Comparison of ENCODE assay signal across 28 cellular contexts in the genomic region with DNA sequence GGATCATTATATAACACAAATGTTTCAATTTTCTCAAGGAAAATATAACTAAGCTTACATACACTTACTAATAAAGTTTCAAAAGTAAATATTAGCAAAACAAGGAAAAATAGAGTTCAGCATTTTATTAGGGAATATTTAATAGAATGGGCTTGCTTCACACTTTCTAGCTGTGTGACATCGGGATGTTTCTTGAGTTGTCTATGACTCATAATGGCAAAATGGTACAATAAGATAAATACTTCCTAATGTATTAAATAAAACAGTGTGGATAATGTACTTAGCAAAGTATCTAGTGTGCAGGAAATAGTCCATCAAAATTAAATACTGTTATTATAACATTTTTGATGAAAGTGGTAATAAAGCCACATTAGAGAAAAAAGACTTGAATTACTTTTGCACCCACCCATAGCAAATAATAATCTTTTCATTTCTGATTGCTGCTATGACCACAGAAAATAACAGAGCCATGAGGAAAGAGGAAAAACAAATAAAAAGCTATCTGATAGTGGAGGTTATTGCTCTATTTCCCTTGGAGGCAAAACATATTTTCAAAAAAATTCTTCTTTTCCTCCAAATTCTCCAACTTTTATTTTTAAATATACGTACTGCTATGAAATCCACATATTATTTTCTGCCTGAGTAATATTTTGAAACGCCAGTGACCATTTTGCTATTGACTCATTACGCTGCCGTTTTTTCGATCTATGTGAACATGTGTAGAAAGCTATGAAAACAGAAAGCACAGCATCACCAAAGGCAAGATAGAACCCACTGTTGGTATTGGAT.
DNase-seq lines count a peak whose midpoint lies in the region; ATAC-seq, FAIRE-seq and TF ChIP-seq lines count a peak whose summit lies in the region.
"Had no signal": no experiment of that assay in that cellular context is flagged by ENCODE, and none has a peak within 500 bp of the region (broad histone marks: within the 10 kb centered on the region; RNA-seq: fewer than 3 reads in every experiment).

No MANE protein-coding gene starts in this region.

- H3K27ac Mint-ChIP-seq in activated T-cell treated with anti-CD3 and anti-CD28 coated beads, Interleukin-2, amount 50 U/mL, for 72 hours, result no peak overlapping the region
- H3K27ac Mint-ChIP-seq: CD8-positive, alpha-beta T cell; nephron progenitor cell; type B pancreatic cell had no signal

- dilution Hi-C loops in endothelial cell of umbilical vein (cut with MboI; ENCODE audit: extremely low pct_ligation_motif_present, low sequenced_read_pairs), result no loop called here

- H3K36me3 ChIP-seq in endothelial cell of umbilical vein (ENCODE audit: control insufficient read depth in 2 of 2, extremely low read depth in 1 of 2, insufficient read depth in 2 of 2, low read length in 2 of 2) (no peaks in the 10 kb centered on the region), prostate gland (no peaks in the 10 kb centered on the region), small intestine (ENCODE audit: control insufficient read depth in 2 of 2, insufficient read depth in 2 of 2, low read length in 2 of 2) (no peaks in the 10 kb centered on the region)
- H3K36me3 ChIP-seq: left ventricle myocardium inferior, right lobe of liver, stomach had no signal

- DNase-seq in A549 (ENCODE audit: low read depth in 1 of 2, low spot score in 1 of 2) (peak in 1 of 2 experiments; percentile 19), NCI-H748 (lab: John Stamatoyannopoulos, UW; ENCODE audit: unreplicated experiment) (peak; percentile 44), endothelial cell of umbilical vein (ENCODE audit: low read depth, low spot score) (no peak), prostate gland (ENCODE audit: low spot score) (no peak), small intestine (no peak), left lobe of liver (ENCODE audit: low spot score) (no peak)
- no peak for DNase-seq in activated T-cell treated with anti-CD3 and anti-CD28 coated beads, Interleukin-2, amount 50 U/mL, for 72 hours
- DNase-seq: activated CD4-positive, alpha-beta T cell treated with anti-CD3 and anti-CD28 coated beads, Interleukin-2, amount 50 U/mL, for 1 hour; activated naive CD4-positive, alpha-beta T cell treated with anti-CD3 and anti-CD28 coated beads, Interleukin-2, amount 50 U/mL, for 16 hours; amygdala; CD8-positive, alpha-beta T cell; dermis blood vessel endothelial cell; DMS 273 treated with DMSO at 0.1 percent for 48 hours; GOT3; head of caudate nucleus; Karpas-422; left ventricle myocardium inferior; NCI-H1092 treated with DMSO at 0.1 percent for 48 hours; NCI-H1930; NCI-H345; NCI-H82; nephron progenitor cell; right lobe of liver; stimulated activated CD8-positive, alpha-beta memory T cell treated with anti-CD3 and anti-CD28 coated beads, Interleukin-4, amount 100 ng/mL, for 48 hours; stomach; T-helper 9 cell had no signal

- H3K36me3 Mint-ChIP-seq in activated T-cell treated with anti-CD3 and anti-CD28 coated beads, Interleukin-2, amount 50 U/mL, for 72 hours (ENCODE audit: insufficient read depth in 2 of 2), result no peaks in the 10 kb centered on the region
- H3K36me3 Mint-ChIP-seq: CD8-positive, alpha-beta T cell; type B pancreatic cell had no signal

- FAIRE-seq in A549 (lab: Jason Lieb, UNC), result no peak
- no peak for FAIRE-seq in endothelial cell of umbilical vein (lab: Jason Lieb, UNC)
- FAIRE-seq in small intestine (lab: Jason Lieb, UNC), result no peak

- WGBS in A549 (ENCODE audit: missing lambda C conversion rate), result 6% methylated on average over 6 of the region's 6 CpGs
- 67% methylated on average over 6 of the region's 6 CpGs for WGBS in prostate gland
- 78 to 84% (median 81%) methylated on average over 6 of the region's 6 CpGs for WGBS in small intestine, 3 donors

- TF ChIP-seq EP300 in A549 (IDR thresholded peaks at IDR 0.05), result no peak

- peak overlapping the region; percentile 26 for H2AFZ ChIP-seq in endothelial cell of umbilical vein (ENCODE audit: low read depth, low read length)

- H3K79me2 ChIP-seq in endothelial cell of umbilical vein (ENCODE audit: control insufficient read depth, insufficient read depth, low read length), result no peaks in the 10 kb centered on the region

- no peak for TF ChIP-seq RAD21 in A549 (conservative IDR thresholded peaks at IDR 0.05 in 1 of 2, IDR thresholded peaks at IDR 0.05 in 1 of 2)

- H3K9me3 ChIP-seq in A549 (no peaks in the 10 kb centered on the region), endothelial cell of umbilical vein (replicated peaks; ENCODE audit: control insufficient read depth, insufficient read depth, low read length) (no peaks in the 10 kb centered on the region), prostate gland (no peaks in the 10 kb centered on the region), small intestine (ENCODE audit: control insufficient read depth, low read depth) (no peaks in the 10 kb centered on the region)
- H3K9me3 ChIP-seq: left ventricle myocardium inferior, right lobe of liver, stomach had no signal

- no peak for TF ChIP-seq POLR2A in A549 (IDR thresholded peaks at IDR 0.05; ENCODE audit: low read length)
- no peak for TF ChIP-seq POLR2A in endothelial cell of umbilical vein (IDR thresholded peaks at IDR 0.05; ENCODE audit: low read depth, low read length)
- TF ChIP-seq POLR2A in prostate gland (IDR thresholded peaks at IDR 0.05), result no peak

- TF ChIP-seq CTCF in A549 (IDR thresholded peaks at IDR 0.05), result no peak
- TF ChIP-seq CTCF in endothelial cell of umbilical vein (IDR thresholded peaks at IDR 0.05; ENCODE audit: extremely low read depth in 1 of 2, insufficient read depth in 1 of 2, low read depth in 1 of 2, low read length in 2 of 2), result no peak
- no peak for TF ChIP-seq CTCF in prostate gland (IDR thresholded peaks at IDR 0.05)

- peak overlapping the region; percentile 69 to 77 for H3K27ac ChIP-seq in A549
- no peak overlapping the region for H3K27ac ChIP-seq in endothelial cell of umbilical vein (ENCODE audit: insufficient read depth, low read depth, low read length)
- H3K27ac ChIP-seq in prostate gland, result peak overlapping the region; percentile 42 to 51
- H3K27ac ChIP-seq in small intestine (ENCODE audit: low read depth in 1 of 2, low read length in 1 of 2), result no peak overlapping the region
- H3K27ac ChIP-seq: left ventricle myocardium inferior, right lobe of liver, stomach had no signal

- no peaks in the 10 kb centered on the region for H3K27me3 ChIP-seq in endothelial cell of umbilical vein (ENCODE audit: control insufficient read depth in 2 of 2, insufficient read depth in 2 of 2, low read length in 2 of 2)
- H3K27me3 ChIP-seq in prostate gland (replicated peaks; ENCODE audit: insufficient read depth), result no peaks in the 10 kb centered on the region
- no peaks in the 10 kb centered on the region for H3K27me3 ChIP-seq in small intestine (ENCODE audit: control insufficient read depth in 2 of 2, insufficient read depth in 2 of 2, low read length in 2 of 2)
- H3K27me3 ChIP-seq: right lobe of liver, stomach had no signal

- H3K4me1 ChIP-seq in A549 (peaks cover 31% of the 10 kb centered on the region), endothelial cell of umbilical vein (ENCODE audit: control insufficient read depth, extremely low read depth, insufficient read depth, low read length) (peaks cover 11% of the 10 kb centered on the region), prostate gland (replicated peaks) (peaks cover 3% of the 10 kb centered on the region), small intestine (ENCODE audit: control insufficient read depth in 2 of 2, insufficient read depth in 1 of 2, low read depth in 1 of 2, low read length in 1 of 2) (peaks cover 6 to 9% of the 10 kb centered on the region in 2 donors)
- H3K4me1 ChIP-seq: right lobe of liver had no signal

- no peaks in the 10 kb centered on the region for H3K9me3 Mint-ChIP-seq in activated T-cell treated with anti-CD3 and anti-CD28 coated beads, Interleukin-2, amount 50 U/mL, for 72 hours
- H3K9me3 Mint-ChIP-seq: CD8-positive, alpha-beta T cell; nephron progenitor cell had no signal

- peak overlapping the region; percentile 89 for H3K4me2 ChIP-seq in A549
- peak overlapping the region; percentile 8 for H3K4me2 ChIP-seq in endothelial cell of umbilical vein (ENCODE audit: insufficient read depth, low read length)

- H3K4me3 Mint-ChIP-seq in activated T-cell treated with anti-CD3 and anti-CD28 coated beads, Interleukin-2, amount 50 U/mL, for 72 hours, result no peak overlapping the region
- H3K4me3 Mint-ChIP-seq: CD8-positive, alpha-beta T cell; nephron progenitor cell; type B pancreatic cell had no signal

- H3K9ac ChIP-seq in endothelial cell of umbilical vein (replicated peaks; ENCODE audit: extremely low read depth, insufficient read depth, low read length), result no peak overlapping the region

- H3K4me1 Mint-ChIP-seq in activated T-cell treated with anti-CD3 and anti-CD28 coated beads, Interleukin-2, amount 50 U/mL, for 72 hours (ENCODE audit: low read depth), result peaks cover 20% of the 10 kb centered on the region

- BruUV-seq in endothelial cell of umbilical vein (replicated peaks; lab: Mats Ljungman, UMichigan), result no TSS peak

- peak overlapping the region; percentile 40 for H3K4me3 ChIP-seq in A549
- H3K4me3 ChIP-seq in endothelial cell of umbilical vein (replicated peaks in 1 of 3; ENCODE audit: insufficient read depth in 1 of 3, low read depth in 1 of 3, low read length in 3 of 3), result no peak overlapping the region
- H3K4me3 ChIP-seq in prostate gland, result no peak overlapping the region
- H3K4me3 ChIP-seq in small intestine (ENCODE audit: low read depth in 1 of 2, low read length in 2 of 2), result no peak overlapping the region
- H3K4me3 ChIP-seq: left ventricle myocardium inferior, right lobe of liver, stomach had no signal

- intact Hi-C loops in endothelial cell of umbilical vein (cut with micrococcal nuclease) (no loop called here), prostate gland (cut with DNase I) (no loop called here)

- CTCF ChIA-PET in A549 (lab: Yijun Ruan, JAX) (interaction anchor here (1.7 kb wide), 1 partner anchor 9 kb away, joined by 4 read pairs; no protein-coding TSS in a partner anchor), endothelial cell of umbilical vein (lab: Charles Lee) (interaction anchor here (1.2 kb wide), 1 partner anchor 11 kb away, joined by 7 read pairs; no protein-coding TSS in a partner anchor)

- H4K20me1 ChIP-seq in endothelial cell of umbilical vein (replicated peaks; ENCODE audit: control insufficient read depth, extremely low read depth, insufficient read depth, low read length), result no peaks in the 10 kb centered on the region

- ATAC-seq in A549 (peak; percentile 57 to 67; a peak in 4 of 6 replicates), GM21390 (IDR thresholded peaks at IDR 0.05; ENCODE audit: unreplicated experiment) (no peak), left lobe of liver (no peak)
- no peak for ATAC-seq in activated T-cell treated with anti-CD3 and anti-CD28 coated beads, Interleukin-2, amount 50 U/mL, for 72 hours (replicated peaks in 1 of 2)
- ATAC-seq: CD8-positive, alpha-beta T cell; right lobe of liver had no signal

- POLR2A ChIA-PET in A549 (lab: Yijun Ruan, JAX), result interaction anchor here (1.0 kb wide), 1 partner anchor 273 kb away, joined by 5 read pairs; a partner anchor contains a TSS
- POLR2A ChIA-PET in endothelial cell of umbilical vein (lab: Charles Lee), result no interaction called here

- no peaks in the 10 kb centered on the region for H3K9me1 ChIP-seq in endothelial cell of umbilical vein (replicated peaks; ENCODE audit: control insufficient read depth, extremely low read depth, insufficient read depth, low read length)

- H3K27me3 Mint-ChIP-seq in activated T-cell treated with anti-CD3 and anti-CD28 coated beads, Interleukin-2, amount 50 U/mL, for 72 hours (ENCODE audit: low read depth), result no peaks in the 10 kb centered on the region
- H3K27me3 Mint-ChIP-seq: type B pancreatic cell had no signal

Comparison
In these comparisons a context has a peak if more than half of its experiments do, and no peak if none do; other contexts are left out.
1. ATAC-seq: peak in A549 (2 of 2); none in GM21390 (single experiment), left lobe of liver (single experiment) and activated T-cell treated with anti-CD3 and anti-CD28 coated beads, Interleukin-2, amount 50 U/mL, for 72 hours (0 of 2).
2. H3K27ac ChIP-seq: peak in A549 (2 of 2) and prostate gland (2 of 2); none in endothelial cell of umbilical vein (single experiment) and small intestine (0 of 2).